ENCODE assay signal across 28 cellular contexts in genomic region chr6:157887892-157888291, GRCh38.
DNase-seq lines count a peak whose midpoint lies in the region; ATAC-seq, FAIRE-seq and TF ChIP-seq lines count a peak whose summit lies in the region.
"Had no signal": no experiment of that assay in that cellular context is flagged by ENCODE, and none has a peak within 500 bp of the region (broad histone marks: within the 10 kb centered on the region; RNA-seq: fewer than 3 reads in every experiment).

No MANE protein-coding gene starts in this region.

- peak overlapping the region; percentile 57 for H3K27ac Mint-ChIP-seq in stimulated activated effector memory CD8-positive, alpha-beta T cell treated with anti-CD3 and anti-CD28 coated beads, Interleukin-12 subunit alpha, Interleukin-12 subunit beta, amount 100 ng/mL, for 72 hours

- TF ChIP-seq CTCF in KMS-11 (conservative IDR thresholded peaks at IDR 0.05; ENCODE audit: low read depth, low read length) = no peak

- no peaks in the 10 kb centered on the region for H3K27me3 ChIP-seq in KMS-11 (ENCODE audit: insufficient read depth, low read depth)
- H3K27me3 ChIP-seq: heart right ventricle, testis, uterus had no signal

- H3K4me3 Mint-ChIP-seq in stimulated activated effector memory CD8-positive, alpha-beta T cell treated with anti-CD3 and anti-CD28 coated beads, Interleukin-12 subunit alpha, Interleukin-12 subunit beta, amount 100 ng/mL, for 72 hours = no peak overlapping the region
- H3K4me3 Mint-ChIP-seq: brain had no signal

- peaks cover 26% of the 10 kb centered on the region for H3K4me1 ChIP-seq in KMS-11 (ENCODE audit: low read depth, poor library complexity, severe bottlenecking)
- H3K4me1 ChIP-seq: testis, uterus had no signal

- H3K79me2 ChIP-seq in KMS-11 (ENCODE audit: insufficient read depth, low read depth) = no peaks in the 10 kb centered on the region

- H3K9me3 Mint-ChIP-seq in stimulated activated effector memory CD8-positive, alpha-beta T cell treated with anti-CD3 and anti-CD28 coated beads, Interleukin-12 subunit alpha, Interleukin-12 subunit beta, amount 100 ng/mL, for 72 hours = no peaks in the 10 kb centered on the region
- H3K9me3 Mint-ChIP-seq: brain had no signal

- DNase-seq in GF-D8 (lab: John Stamatoyannopoulos, UW) = peak; percentile 11
- DNase-seq in stimulated activated effector memory CD8-positive, alpha-beta T cell treated with anti-CD3 and anti-CD28 coated beads, Interleukin-12 subunit alpha, Interleukin-12 subunit beta, amount 100 ng/mL, for 72 hours (ENCODE audit: low spot score in 2 of 2) = no peak
- no peak for DNase-seq in GDM1 (lab: John Stamatoyannopoulos, UW)
- no peak for DNase-seq in NCI-H82 treated with DMSO at 0.1 percent for 48 hours (lab: John Stamatoyannopoulos, UW; ENCODE audit: unreplicated experiment)
- DNase-seq in urothelium cell line (ENCODE audit: low spot score) = no peak
- DNase-seq: activated CD4-positive, alpha-beta T cell treated with anti-CD3 and anti-CD28 coated beads, Interleukin-2, amount 50 U/mL, for 4 hours; activated CD4-positive, CD25-positive, alpha-beta regulatory T cell; activated CD8-positive, alpha-beta memory T cell treated with anti-CD3 and anti-CD28 coated beads, Interleukin-2, amount 50 U/mL, for 48 hours; activated effector memory CD4-positive, alpha-beta T cell treated with Interleukin-2 at 50 U/mL for 16 hours; effector memory CD4-positive, alpha-beta T cell; erythroblast; heart right ventricle; left cardiac atrium; mammary epithelial cell; NCI-H1417 treated with DMSO at 0.1 percent for 48 hours; NCI-H2081 treated with DMSO at 0.1 percent for 48 hours; NCI-H345; NCI-H82; nucleus accumbens; Right ventricle myocardium superior; testis; uterus had no signal

- no peak overlapping the region for H3K9ac ChIP-seq in KMS-11

- no peak overlapping the region for H2AFZ ChIP-seq in KMS-11 (ENCODE audit: low read depth)

- H3K27ac ChIP-seq in KMS-11 = no peak overlapping the region
- H3K27ac ChIP-seq in cingulate gyrus (ENCODE audit: low read depth, low read length) = peak overlapping the region; percentile 25
- H3K27ac ChIP-seq: C4-2B, heart right ventricle, skin epidermis, testis, uterus had no signal

- H3K36me3 ChIP-seq in KMS-11 (ENCODE audit: insufficient read depth) = no peaks in the 10 kb centered on the region
- H3K36me3 ChIP-seq: uterus had no signal

- H3K4me2 ChIP-seq in KMS-11 = peak overlapping the region; percentile 19; the same call in 1 of the 2 replicates

- H4K20me1 ChIP-seq in KMS-11 (ENCODE audit: insufficient read depth) = no peaks in the 10 kb centered on the region

- no peak for ATAC-seq in stimulated activated effector memory CD8-positive, alpha-beta T cell treated with anti-CD3 and anti-CD28 coated beads, Interleukin-12 subunit alpha, Interleukin-12 subunit beta, amount 100 ng/mL, for 72 hours
- ATAC-seq: heart right ventricle, left cardiac atrium had no signal

- H3K4me1 Mint-ChIP-seq in stimulated activated effector memory CD8-positive, alpha-beta T cell treated with anti-CD3 and anti-CD28 coated beads, Interleukin-12 subunit alpha, Interleukin-12 subunit beta, amount 100 ng/mL, for 72 hours = peaks cover 68% of the 10 kb centered on the region
- H3K4me1 Mint-ChIP-seq: brain had no signal

- no peak for FAIRE-seq in urothelium cell line (lab: Jason Lieb, UNC)
- FAIRE-seq: H1 had no signal

- H3K4me3 ChIP-seq in KMS-11 (IDR thresholded peaks at IDR 0.05; ENCODE audit: insufficient read depth, low read depth, low read length) = no peak overlapping the region
- H3K4me3 ChIP-seq: heart right ventricle, skin epidermis, testis, uterus had no signal

- peaks cover 100% of the 10 kb centered on the region for H3K36me3 Mint-ChIP-seq in stimulated activated effector memory CD8-positive, alpha-beta T cell treated with anti-CD3 and anti-CD28 coated beads, Interleukin-12 subunit alpha, Interleukin-12 subunit beta, amount 100 ng/mL, for 72 hours
